In genomic region chr5:59254055-59254687, GRCh38 we compare ENCODE assay signal across 15 cellular contexts.
DNase-seq lines count a peak whose midpoint lies in the region; ATAC-seq and TF ChIP-seq lines count a peak whose summit lies in the region.
"Had no signal": no experiment of that assay in that cellular context is flagged by ENCODE, and none has a peak within 500 bp of the region (broad histone marks: within the 10 kb centered on the region; RNA-seq: fewer than 3 reads in every experiment).

No MANE protein-coding gene starts in this region.

- H3K4me3 ChIP-seq in left lung = no peak overlapping the region
- no peak overlapping the region for H3K4me3 ChIP-seq in rectal smooth muscle tissue (ENCODE audit: low read length)
- no peak overlapping the region for H3K4me3 ChIP-seq in uterus
- H3K4me3 ChIP-seq: BLaER1 treated with 17β-estradiol and CSF1 and Interleukin-3, amounts not matched to agents 10 nM and 100 nM; HAP-1 had no signal

- TF ChIP-seq CTCF in left lung (IDR thresholded peaks at IDR 0.05) (no peak), uterus (IDR thresholded peaks at IDR 0.05) (no peak)

- H3K27me3 ChIP-seq in left lung (no peaks in the 10 kb centered on the region), rectal smooth muscle tissue (ENCODE audit: control insufficient read depth, insufficient read depth, low read length) (no peaks in the 10 kb centered on the region), uterus (no peaks in the 10 kb centered on the region)
- H3K27me3 ChIP-seq: BLaER1 treated with 17β-estradiol and CSF1 and Interleukin-3, amounts not matched to agents 10 nM and 100 nM had no signal

- ATAC-seq in left lung (peak; percentile 57), Right ventricle myocardium superior (ENCODE audit: poor library complexity) (no peak)

- no peak overlapping the region for H3K27ac ChIP-seq in left lung
- peak overlapping the region; percentile 40 for H3K27ac ChIP-seq in rectal smooth muscle tissue (ENCODE audit: low read depth, low read length)
- H3K27ac ChIP-seq in uterus = peak overlapping the region; percentile 21 to 65
- H3K27ac ChIP-seq: BLaER1 treated with 17β-estradiol and CSF1 and Interleukin-3, amounts not matched to agents 10 nM and 100 nM had no signal

- no peaks in the 10 kb centered on the region for H3K9me3 ChIP-seq in left lung
- no peaks in the 10 kb centered on the region for H3K9me3 ChIP-seq in uterus
- H3K9me3 ChIP-seq: HAP-1 had no signal

- TF ChIP-seq POLR2A in uterus (IDR thresholded peaks at IDR 0.05) = no peak

- DNase-seq in NCI-H446 treated with DMSO at 0.1 percent for 48 hours (lab: John Stamatoyannopoulos, UW) = peak; percentile 39
- DNase-seq in NCI-H446 (lab: John Stamatoyannopoulos, UW) = no peak
- no peak for DNase-seq in left lung
- no peak for DNase-seq in uterus
- no peak for DNase-seq in Right ventricle myocardium superior
- DNase-seq in cardiac septum (ENCODE audit: low spot score) = no peak
- no peak for DNase-seq in NCI-H2107 treated with DMSO at 0.1 percent for 48 hours (lab: John Stamatoyannopoulos, UW; ENCODE audit: unreplicated experiment)
- DNase-seq: 8988T; ACHN; CD4-positive, CD25-positive, alpha-beta regulatory T cell; DMS79 treated with DMSO at 0.1 percent for 48 hours; EL had no signal

- no peak overlapping the region for H3K9ac ChIP-seq in rectal smooth muscle tissue (ENCODE audit: low read length)
- H3K9ac ChIP-seq: BLaER1 treated with 17β-estradiol and CSF1 and Interleukin-3, amounts not matched to agents 10 nM and 100 nM had no signal

- no peaks in the 10 kb centered on the region for H3K4me1 ChIP-seq in left lung
- peaks cover 23% of the 10 kb centered on the region for H3K4me1 ChIP-seq in rectal smooth muscle tissue (ENCODE audit: control insufficient read depth, insufficient read depth, low read length)
- H3K4me1 ChIP-seq in uterus = peaks cover 0 to 8% of the 10 kb centered on the region in 2 donors
- H3K4me1 ChIP-seq: BLaER1 treated with 17β-estradiol and CSF1 and Interleukin-3, amounts not matched to agents 10 nM and 100 nM; HAP-1 had no signal

- H3K36me3 ChIP-seq in left lung = no peaks in the 10 kb centered on the region
- no peaks in the 10 kb centered on the region for H3K36me3 ChIP-seq in rectal smooth muscle tissue (ENCODE audit: control insufficient read depth, insufficient read depth, low read length)
- H3K36me3 ChIP-seq in uterus = no peaks in the 10 kb centered on the region
- H3K36me3 ChIP-seq: BLaER1 treated with 17β-estradiol and CSF1 and Interleukin-3, amounts not matched to agents 10 nM and 100 nM; HAP-1 had no signal

- intact Hi-C loops in left lung (cut with DNase I) (no loop called here), uterus (cut with DNase I; ENCODE audit: low total_unique reads) (no loop called here), Right ventricle myocardium superior (cut with DNase I) (no loop called here), cardiac septum (cut with DNase I) (no loop called here)

Comparison
In these comparisons a context has a peak if more than half of its experiments do, and no peak if none do; other contexts are left out.
1. H3K27ac ChIP-seq: peak in rectal smooth muscle tissue (single experiment) and uterus (2 of 2); none in left lung (0 of 2).